21 cellular contexts compared by ENCODE assay signal in the genomic region with DNA sequence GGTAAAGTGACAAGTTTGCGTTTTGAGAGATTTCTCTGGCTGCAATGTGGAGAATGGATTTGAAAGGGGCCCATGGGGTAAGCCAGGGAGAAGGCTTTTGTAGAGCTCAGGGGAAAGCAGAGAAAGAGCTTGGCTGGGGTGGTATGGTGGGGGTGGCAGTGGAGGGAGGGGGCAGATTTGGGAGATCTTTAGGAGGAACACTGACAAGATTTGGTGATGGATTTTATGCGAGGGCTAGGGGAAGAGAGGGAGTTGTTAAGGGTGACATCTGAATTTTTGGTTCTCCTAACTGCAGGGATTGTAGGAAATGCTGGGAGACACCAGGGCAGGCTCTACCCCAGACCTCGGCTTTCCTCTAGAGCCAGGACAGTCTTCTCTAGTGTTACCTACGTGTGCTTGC.
"Had no signal": no experiment of that assay in that cellular context is flagged by ENCODE, and none has a peak within 500 bp of the region (broad histone marks: within the 10 kb centered on the region; RNA-seq: fewer than 3 reads in every experiment).

No MANE protein-coding gene starts in this region.

- H3K36me3 Mint-ChIP-seq: mesothelial cell of epicardium, naive B cell had no signal

- H3K4me1 ChIP-seq: colonic mucosa, foreskin keratinocyte, gastroesophageal sphincter, left lung, lower lobe of right lung had no signal

- H3K4me3 ChIP-seq: colonic mucosa, gastroesophageal sphincter, heart left ventricle, left lung, lower lobe of right lung, mucosa of descending colon had no signal

- H3K4me3 Mint-ChIP-seq: dendritic cell treated with granulocyte-macrophage colony-stimulating factor and Interleukin-4, amounts not matched to agents 40 ng/mL and 50 ng/mL, for 4 days; effector memory CD8-positive, alpha-beta T cell; endodermal cell; mesothelial cell of epicardium; naive B cell had no signal

- H3K9me3 Mint-ChIP-seq: dendritic cell treated with granulocyte-macrophage colony-stimulating factor and Interleukin-4, amounts not matched to agents 40 ng/mL and 50 ng/mL, for 4 days; effector memory CD8-positive, alpha-beta T cell; endodermal cell; mesothelial cell of epicardium; naive B cell had no signal

- H3K36me3 ChIP-seq: colonic mucosa, gastroesophageal sphincter, heart left ventricle, left lung, lower lobe of right lung had no signal

- H3K27ac Mint-ChIP-seq: dendritic cell treated with granulocyte-macrophage colony-stimulating factor and Interleukin-4, amounts not matched to agents 40 ng/mL and 50 ng/mL, for 4 days; effector memory CD8-positive, alpha-beta T cell; endodermal cell; mesothelial cell of epicardium had no signal

- H3K9me3 ChIP-seq: colonic mucosa, gastroesophageal sphincter, heart left ventricle, left lung, lower lobe of right lung, mucosa of descending colon had no signal

- ATAC-seq: effector memory CD8-positive, alpha-beta T cell; esophagus mucosa; foreskin keratinocyte; gastroesophageal sphincter; heart left ventricle; left cardiac atrium; left lung; left ventricle myocardium superior; lower lobe of right lung; mucosa of descending colon had no signal

- H3K27me3 ChIP-seq: colonic mucosa had no signal

- H3K27ac ChIP-seq: colonic mucosa, epithelial cell of prostate, foreskin keratinocyte, gastroesophageal sphincter, heart left ventricle, left lung, lower lobe of right lung had no signal

- DNase-seq: colonic mucosa; cortex of kidney; effector CD8-positive, alpha-beta T cell; effector memory CD8-positive, alpha-beta T cell; endodermal cell; erythroblast; foreskin keratinocyte; heart left ventricle; hippocampal formation; left cardiac atrium; left lung; left ventricle myocardium superior; lower lobe of right lung; mesenchymal stem cell; mucosa of descending colon; naive B cell had no signal

- H3K4me1 Mint-ChIP-seq: endodermal cell, naive B cell had no signal
